In genomic region chr12:63917477-63917862, GRCh38 we compare ENCODE assay signal across 15 cellular contexts.
DNase-seq lines count a peak whose midpoint lies in the region; ATAC-seq, FAIRE-seq and TF ChIP-seq lines count a peak whose summit lies in the region.
"Had no signal": no experiment of that assay in that cellular context is flagged by ENCODE, and none has a peak within 500 bp of the region (broad histone marks: within the 10 kb centered on the region; RNA-seq: fewer than 3 reads in every experiment).

No MANE protein-coding gene starts in this region.

- WGBS in HepG2 (ENCODE audit: low lambda C conversion rate) = 90% methylated on average over 3 of the region's 3 CpGs
- WGBS in right lobe of liver (ENCODE audit: insufficient coverage, low coverage, low lambda C conversion rate, missing lambda C conversion rate) = 77% methylated on average over 3 of the region's 3 CpGs

- H3K79me2 ChIP-seq in HepG2 (ENCODE audit: insufficient read depth, low read length) = no peaks in the 10 kb centered on the region
- H3K79me2 ChIP-seq in parathyroid adenoma = peaks cover 48% of the 10 kb centered on the region

- no peak for DNase-seq in HepG2 (ENCODE audit: low spot score)
- DNase-seq in right lobe of liver = no peak
- no peak for DNase-seq in inferior parietal cortex (ENCODE audit: extremely low spot score)
- DNase-seq in DMS 273 (lab: John Stamatoyannopoulos, UW; ENCODE audit: unreplicated experiment) = no peak
- DNase-seq in stimulated activated CD4-positive, alpha-beta T cell treated with anti-CD3 and anti-CD28 coated beads, Interleukin-4, amount 100 ng/mL, for 1 hour = no peak
- DNase-seq: 8988T; CD8-positive, alpha-beta memory T cell; hypothalamus; NCI-H146; NCI-H345; OCI-M1 had no signal

- H3K9ac ChIP-seq in HepG2 (ENCODE audit: insufficient read depth, low read depth, low read length) (peak overlapping the region; percentile 20; the same call in 1 of the 2 replicates), duodenal mucosa (ENCODE audit: low read depth in 1 of 2, low read length in 2 of 2) (no peak overlapping the region), parathyroid adenoma (no peak overlapping the region)

- TF ChIP-seq EP300 in HepG2 (IDR thresholded peaks at IDR 0.05; ENCODE audit: low read depth in 2 of 2, low read length in 2 of 2) = no peak
- TF ChIP-seq EP300 in HepG2 (CRISPR knock-in tag; IDR thresholded peaks at IDR 0.05; ENCODE audit: borderline replicate concordance) = no peak

- no peaks in the 10 kb centered on the region for H3K36me3 ChIP-seq in HepG2 (replicated peaks in 1 of 2; ENCODE audit: control insufficient read depth in 1 of 2, insufficient read depth in 2 of 2, low read length in 2 of 2)
- H3K36me3 ChIP-seq in right lobe of liver = no peaks in the 10 kb centered on the region
- H3K36me3 ChIP-seq in duodenal mucosa (ENCODE audit: control insufficient read depth in 1 of 2, insufficient read depth in 2 of 2, low read length in 2 of 2) = no peaks in the 10 kb centered on the region
- H3K36me3 ChIP-seq in parathyroid adenoma (ENCODE audit: control insufficient read depth, insufficient read depth, low read length) = no peaks in the 10 kb centered on the region
- H3K36me3 ChIP-seq: ascending aorta had no signal

- TF ChIP-seq RAD21 in HepG2 (CRISPR knock-in tag; IDR thresholded peaks at IDR 0.05) = no peak

- H3K4me3 ChIP-seq in HepG2 (replicated peaks in 1 of 3; ENCODE audit: insufficient read depth in 1 of 3, low read depth in 2 of 3, low read length in 3 of 3) (no peak overlapping the region), right lobe of liver (no peak overlapping the region), duodenal mucosa (ENCODE audit: low read depth in 1 of 2, low read length in 2 of 2) (no peak overlapping the region), parathyroid adenoma (ENCODE audit: low read depth, low read length) (no peak overlapping the region)
- H3K4me3 ChIP-seq: ascending aorta had no signal

- no peaks in the 10 kb centered on the region for H3K9me3 ChIP-seq in HepG2 (ENCODE audit: low read length)
- H3K9me3 ChIP-seq in right lobe of liver = no peaks in the 10 kb centered on the region
- H3K9me3 ChIP-seq in duodenal mucosa (ENCODE audit: control insufficient read depth in 1 of 2, low read length in 2 of 2) = no peaks in the 10 kb centered on the region
- no peaks in the 10 kb centered on the region for H3K9me3 ChIP-seq in parathyroid adenoma (ENCODE audit: control insufficient read depth, low read length)
- H3K9me3 ChIP-seq: ascending aorta had no signal

- H2AFZ ChIP-seq in HepG2 (ENCODE audit: low read length) = no peak overlapping the region
- H2AFZ ChIP-seq in parathyroid adenoma = no peak overlapping the region

- H4K20me1 ChIP-seq in HepG2 (ENCODE audit: insufficient read depth, low read length) = no peaks in the 10 kb centered on the region

- in situ Hi-C loops in HepG2 (cut with HindIII; ENCODE audit: extremely low pct_ligation_motif_present, low pct_unique_long_range_greater_than_20kb) = no loop called here

- H3K4me2 ChIP-seq in HepG2 (ENCODE audit: low read depth, low read length) (peak overlapping the region; percentile 73; the same call in 1 of the 2 replicates), parathyroid adenoma (ENCODE audit: low read length) (no peak overlapping the region)

- TF ChIP-seq POLR2A in HepG2 (IDR thresholded peaks at IDR 0.05; ENCODE audit: insufficient read depth in 1 of 2, low read depth in 2 of 2, low read length in 2 of 2) (no peak), right lobe of liver (IDR thresholded peaks at IDR 0.05) (no peak)

- H3K27me3 ChIP-seq in HepG2 (ENCODE audit: control insufficient read depth in 1 of 2, insufficient read depth in 2 of 2, low read length in 2 of 2) = no peaks in the 10 kb centered on the region
- no peaks in the 10 kb centered on the region for H3K27me3 ChIP-seq in right lobe of liver
- no peaks in the 10 kb centered on the region for H3K27me3 ChIP-seq in duodenal mucosa (ENCODE audit: control insufficient read depth in 1 of 2, insufficient read depth in 2 of 2, low read length in 2 of 2)
- no peaks in the 10 kb centered on the region for H3K27me3 ChIP-seq in parathyroid adenoma (ENCODE audit: control insufficient read depth, insufficient read depth, low read length)
- H3K27me3 ChIP-seq: ascending aorta had no signal

- POLR2A ChIA-PET in HepG2 (lab: Yijun Ruan, JAX) = interaction anchor here (1.2 to 3.1 kb wide), 4 partner anchors 27 to 487 kb away, joined by 4 to 18 read pairs (median 12); partner anchors contain the start of genes SRGAP1 and XPOT

- H3K4me1 ChIP-seq in HepG2 (ENCODE audit: insufficient read depth, low read length) = peaks cover 59% of the 10 kb centered on the region
- peaks cover 0 to 6% (median 2%) of the 10 kb centered on the region in 4 donors for H3K4me1 ChIP-seq in right lobe of liver
- peaks cover 38 to 50% of the 10 kb centered on the region in 2 donors for H3K4me1 ChIP-seq in duodenal mucosa (ENCODE audit: control insufficient read depth in 1 of 2, insufficient read depth in 2 of 2, low read length in 2 of 2)
- H3K4me1 ChIP-seq in parathyroid adenoma = peaks cover 26% of the 10 kb centered on the region

- intact Hi-C loops in HepG2 (cut with micrococcal nuclease; ENCODE audit: unreplicated experiment) (no loop called here), right lobe of liver (cut with DNase I) (no loop called here)

- CTCF ChIA-PET in HepG2 (lab: Yijun Ruan, JAX; ENCODE audit: low intra/inter-chr PET ratio, low total read pairs) = no interaction called here

- no peak for TF ChIP-seq CTCF in HepG2 (CRISPR knock-in tag; IDR thresholded peaks at IDR 0.05)
- no peak for TF ChIP-seq CTCF in right lobe of liver (IDR thresholded peaks at IDR 0.05)
- no peak for TF ChIP-seq CTCF in parathyroid adenoma (IDR thresholded peaks at IDR 0.05)

- ATAC-seq in HepG2 (no peak), right lobe of liver (no peak), GM21528 (IDR thresholded peaks at IDR 0.05; ENCODE audit: low FRiP score, unreplicated experiment) (no peak)

- TSS peak; percentile 84 for BruUV-seq in HepG2 (replicated peaks; lab: Mats Ljungman, UMichigan)

- FAIRE-seq in HepG2 (lab: Jason Lieb, UNC) = no peak

- H3K27ac ChIP-seq in HepG2 (ENCODE audit: extremely low read length, insufficient read depth, low read length) = peak overlapping the region; percentile 70
- peak overlapping the region in 1 of 3 donors; percentile 3 for H3K27ac ChIP-seq in right lobe of liver
- H3K27ac ChIP-seq in duodenal mucosa (ENCODE audit: low read depth, low read length) = peak overlapping the region; percentile 37
- peak overlapping the region; percentile 24 for H3K27ac ChIP-seq in parathyroid adenoma
- H3K27ac ChIP-seq: ascending aorta had no signal

TF ChIP-seq in HepG2, 621 proteins besides CTCF, POLR2A, EP300 and RAD21:
- TF ChIP-seq MAFK (conservative IDR thresholded peaks at IDR 0.05 in 1 of 2, IDR thresholded peaks at IDR 0.05 in 1 of 2; ENCODE audit: low read length in 2 of 2) (peak in 1 of 2 experiments; percentile 35; a peak in 2 of 4 replicates), ZNF430 (CRISPR knock-in tag; IDR thresholded peaks at IDR 0.05) (no peak), GMEB2 (CRISPR knock-in tag; IDR thresholded peaks at IDR 0.05; ENCODE audit: low read depth) (no peak), CERS6 (CRISPR knock-in tag; IDR thresholded peaks at IDR 0.05) (no peak)
TF ChIP-seq in HepG2: peak in this region for 1.
